In the genomic region with DNA sequence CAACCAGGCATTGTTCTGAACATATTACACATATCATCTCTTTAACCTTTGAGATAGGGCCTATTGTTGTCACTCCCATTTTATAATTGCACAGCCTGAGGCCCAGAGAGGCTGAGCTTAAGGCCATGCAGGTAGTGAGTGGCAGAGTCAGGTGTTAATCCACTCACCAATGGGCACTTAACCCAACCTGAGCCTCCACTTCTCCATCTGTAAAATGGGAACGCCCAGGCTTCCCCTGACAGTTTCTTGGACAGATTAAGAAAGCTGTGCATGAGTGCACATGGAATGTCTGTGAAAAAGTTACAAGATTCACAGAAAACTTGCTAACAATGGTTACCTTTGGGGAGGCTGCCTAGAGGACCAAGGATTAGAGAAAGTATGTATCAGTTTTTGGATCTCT, we compare ENCODE assay signal across 10 cellular contexts. TPM values are rescaled to one million over a fixed set of nuclear protein-coding genes. Genes with fewer than 3 reads are reported as not detected.
"Had no signal": no experiment of that assay in that cellular context is flagged by ENCODE, and none has a peak within 500 bp of the region (broad histone marks: within the 10 kb centered on the region; RNA-seq: fewer than 3 reads in every experiment).

No MANE protein-coding gene starts in this region.

- H3K4me3 Mint-ChIP-seq: IgD-negative memory B cell had no signal

- ATAC-seq: HepG2 had no signal

- H3K9ac ChIP-seq: KMS-11 had no signal

- FAIRE-seq: HepG2, HTR-8/SVneo had no signal

- H3K4me1 Mint-ChIP-seq: IgD-negative memory B cell had no signal

- DNase-seq: IMR-90, KBM-7, KG1 had no signal

- H3K27ac ChIP-seq: HL-60, KMS-11 had no signal

- H3K27ac Mint-ChIP-seq: IgD-negative memory B cell had no signal

- H3K9me3 Mint-ChIP-seq: IgD-negative memory B cell had no signal

- H3K4me2 ChIP-seq: KMS-11 had no signal

- H3K36me3 Mint-ChIP-seq: IgD-negative memory B cell had no signal

RNA-seq across cellular contexts. Expression of gene ESRRB, which starts 32.9 kb away (rescaled TPM):
- total RNA-seq: HT-29, HT1080, IMR-90 had no signal
- polyA plus RNA-seq: IgD-negative memory B cell, IMR-90 had no signal
